Comparison of ENCODE assay signal across 1 cellular context in the genomic region with DNA sequence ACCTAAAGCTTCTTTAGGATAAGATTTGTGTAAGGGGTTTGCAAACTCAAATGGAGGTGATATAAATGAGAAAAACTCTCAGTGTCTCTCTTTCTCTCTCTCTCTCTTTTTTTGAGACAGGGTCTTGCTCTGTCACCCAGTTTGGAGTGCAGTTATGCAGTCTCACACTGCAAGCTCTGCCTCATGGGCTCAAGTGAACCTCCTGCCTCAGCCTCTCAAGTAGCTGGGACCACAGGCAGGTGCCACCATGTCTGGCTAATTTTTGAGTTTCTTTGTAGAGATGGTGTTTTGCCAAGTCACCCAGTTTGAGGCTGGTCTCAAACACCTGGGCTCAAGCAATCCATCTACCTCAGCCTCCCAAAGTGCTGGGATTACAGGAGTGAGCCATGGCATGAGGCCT.
TF ChIP-seq lines count a peak whose summit lies in the region.

No MANE protein-coding gene starts in this region.

TF ChIP-seq in GM12878, 131 proteins besides CTCF, POLR2A, EP300 and RAD21:
- TF ChIP-seq ZSCAN29 (IDR thresholded peaks at IDR 0.05) (no peak), POLR2AphosphoS5 (IDR thresholded peaks at IDR 0.05; ENCODE audit: low read length) (0 out of 2 replicates have a peak, but pooled peaks have one; percentile 5)
TF ChIP-seq in GM12878: peak in this region for 1.
